8 cellular contexts compared by ENCODE assay signal in the genomic region with DNA sequence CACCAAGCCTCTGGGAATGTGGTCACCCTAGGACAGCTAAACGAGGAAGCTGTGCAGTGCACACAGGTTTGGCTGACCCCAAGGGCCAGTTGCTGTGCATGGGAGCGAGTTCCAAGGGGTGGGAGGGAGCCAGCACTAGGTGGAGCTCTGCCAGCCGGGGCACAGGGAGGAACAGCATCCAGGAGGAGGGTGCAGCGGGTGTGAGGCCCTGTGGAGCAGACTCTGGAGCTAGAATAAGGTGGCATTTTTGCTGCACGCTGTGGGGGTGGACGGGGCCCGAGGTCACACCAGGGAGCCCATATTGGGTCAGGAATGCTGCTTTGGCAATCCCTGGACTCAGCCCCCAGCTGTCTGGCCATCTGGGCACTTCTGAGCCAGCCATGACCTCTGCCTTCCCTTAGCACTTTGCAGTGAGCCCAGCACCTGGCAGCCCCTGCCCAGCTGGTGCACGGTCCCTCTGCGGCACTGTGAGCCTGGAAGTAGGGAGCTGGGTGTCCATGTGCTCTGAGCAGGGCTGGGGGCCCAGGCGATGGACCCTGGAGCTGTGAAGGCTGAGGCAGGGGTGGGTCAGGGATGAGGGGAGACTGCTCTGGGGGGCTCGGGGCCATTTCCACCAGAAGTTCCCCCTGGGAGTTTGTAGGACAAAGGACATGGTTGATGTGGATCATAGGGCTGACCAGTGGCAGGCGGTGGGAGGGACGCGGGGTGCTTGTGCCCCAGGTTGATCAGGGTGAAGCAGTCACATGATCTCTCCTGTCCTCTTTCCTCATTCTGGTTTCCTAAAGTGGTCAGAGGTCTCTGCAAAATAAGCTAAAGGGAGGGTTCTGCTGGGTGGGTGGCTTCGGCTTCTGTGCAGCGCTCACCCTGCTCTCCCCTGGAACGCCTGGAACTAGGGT. TPM values are rescaled to one million over a fixed set of nuclear protein-coding genes. Genes with fewer than 3 reads are reported as not detected.
DNase-seq lines count a peak whose midpoint lies in the region; ATAC-seq, FAIRE-seq and TF ChIP-seq lines count a peak whose summit lies in the region.

No MANE protein-coding gene starts in this region.

- ATAC-seq in GM21619 (IDR thresholded peaks at IDR 0.05; ENCODE audit: unreplicated experiment), result peak; percentile 5
- ATAC-seq in HG03439 (IDR thresholded peaks at IDR 0.05; ENCODE audit: unreplicated experiment), result no peak

- H3K27ac ChIP-seq in AG04450 (ENCODE audit: low read depth, low read length) (peak overlapping the region; percentile 92), muscle layer of duodenum (ENCODE audit: low read length) (peak overlapping the region; percentile 67)
- H3K27ac ChIP-seq in effector memory CD4-positive, alpha-beta T cell (ENCODE audit: insufficient read depth, low read length, poor library complexity, severe bottlenecking), result peak overlapping the region; percentile 65

- H3K4me3 ChIP-seq in AG04450 (ENCODE audit: low read depth, low read length) (peak overlapping the region; percentile 10), muscle layer of duodenum (ENCODE audit: low read depth in 1 of 2, low read length in 2 of 2) (peak overlapping the region; percentile 31 to 54)
- peak overlapping the region; percentile 44 for H3K4me3 ChIP-seq in effector memory CD4-positive, alpha-beta T cell (ENCODE audit: insufficient read depth, low read depth, low read length, poor library complexity, severe bottlenecking)

- POLR2A ChIA-PET in AG04450 (lab: Yijun Ruan, JAX), result interaction anchor here (0.6 to 1.7 kb wide), 6 partner anchors 8 to 69 kb away, joined by 3 to 20 read pairs (median 5); a partner anchor contains a TSS

- H3K9me3 ChIP-seq in AG04450 (ENCODE audit: control insufficient read depth, insufficient read depth, low read length) (no peaks in the 10 kb centered on the region; the same call in 1 of the 2 replicates), muscle layer of duodenum (ENCODE audit: control insufficient read depth in 1 of 2, low read length in 2 of 2) (no peaks in the 10 kb centered on the region)
- no peaks in the 10 kb centered on the region for H3K9me3 ChIP-seq in effector memory CD4-positive, alpha-beta T cell (ENCODE audit: control insufficient read depth, low read length)

- peaks cover 23% of the 10 kb centered on the region for H3K4me1 ChIP-seq in effector memory CD4-positive, alpha-beta T cell (ENCODE audit: control insufficient read depth, insufficient read depth, low read length, poor library complexity, severe bottlenecking)
- peaks cover 21 to 47% of the 10 kb centered on the region in 2 donors for H3K4me1 ChIP-seq in muscle layer of duodenum (ENCODE audit: control insufficient read depth in 1 of 2, insufficient read depth in 2 of 2, low read length in 2 of 2)

- DNase-seq in AG04450 (ENCODE audit: low read depth, low spot score) (no peak), RCC 7860 (ENCODE audit: low spot score) (peak; percentile 56), NCI-H1417 (lab: John Stamatoyannopoulos, UW) (no peak)
- DNase-seq in effector memory CD4-positive, alpha-beta T cell, result no peak
- no peak for DNase-seq in activated CD4-positive, alpha-beta T cell treated with anti-CD3 and anti-CD28 coated beads, Interleukin-2, amount 50 U/mL, for 1 hour

- no peak for TF ChIP-seq CTCF in AG04450 (IDR thresholded peaks at IDR 0.05; ENCODE audit: low read depth, low read length)

- peaks cover 12% of the 10 kb centered on the region for H3K36me3 ChIP-seq in effector memory CD4-positive, alpha-beta T cell (ENCODE audit: control insufficient read depth, insufficient read depth, low read length)
- peaks cover 0 to 5% of the 10 kb centered on the region in 2 donors for H3K36me3 ChIP-seq in muscle layer of duodenum (ENCODE audit: control insufficient read depth in 1 of 2, insufficient read depth in 2 of 2, low read length in 2 of 2)

- no peaks in the 10 kb centered on the region for H3K27me3 ChIP-seq in AG04450 (ENCODE audit: control insufficient read depth, insufficient read depth, low read length)
- H3K27me3 ChIP-seq in effector memory CD4-positive, alpha-beta T cell (replicated peaks; ENCODE audit: control insufficient read depth, insufficient read depth, low read length, poor library complexity, severe bottlenecking), result no peaks in the 10 kb centered on the region
- no peaks in the 10 kb centered on the region for H3K27me3 ChIP-seq in muscle layer of duodenum (ENCODE audit: low read depth, low read length)

- FAIRE-seq in RCC 7860 (lab: Jason Lieb, UNC), result no peak

- CTCF ChIA-PET in AG04450 (lab: Charles Lee), result interaction anchor here (0.7 to 1.5 kb wide), 5 partner anchors 11 to 116 kb away, joined by 3 to 4 read pairs (median 4); a partner anchor contains a TSS

RNA-seq across cellular contexts. Expression of a gene that starts 8.9 kb away (rescaled TPM):
- 129 and 142 TPM in 2 replicates for polyA plus RNA-seq in AG04450 (2011; rRNA removed)
- 163 and 204 TPM in 2 replicates for polyA minus RNA-seq in AG04450 (2011; rRNA and poly(A)+ RNA removed)

RNA-seq across cellular contexts. Expression of a gene that starts 48.3 kb away (rescaled TPM):
- polyA plus RNA-seq in AG04450 (2011; rRNA removed), result 54.3 and 62.0 TPM in 2 replicates
- 29.1 and 31.3 TPM in 2 replicates for polyA minus RNA-seq in AG04450 (2011; rRNA and poly(A)+ RNA removed)
